ENCODE assay signal across 23 cellular contexts in genomic region chr10:78769526-78769925, GRCh38.
"Had no signal": no experiment of that assay in that cellular context is flagged by ENCODE, and none has a peak within 500 bp of the region (broad histone marks: within the 10 kb centered on the region; RNA-seq: fewer than 3 reads in every experiment).

No MANE protein-coding gene starts in this region.

- H3K4me3 Mint-ChIP-seq: activated T-helper 1 cell treated with anti-CD3 and anti-CD28 coated beads, Interleukin-12 subunit alpha, Interleukin-12 subunit beta, Interleukin-2, Interleukin-4 antibody, amounts not matched to agents 30 ng/mL and 10 ng/mL and 1 ng/mL, durations not matched to agents 14 hours and 24 hours and 36 hours; brain; dendritic cell treated with granulocyte-macrophage colony-stimulating factor and Interleukin-4, amounts not matched to agents 40 ng/mL and 50 ng/mL, for 4 days; naive thymus-derived CD4-positive, alpha-beta T cell; T-helper 17 cell had no signal

- H3K4me3 ChIP-seq: right lobe of liver, SK-N-MC, thoracic aorta had no signal

- H3K27ac ChIP-seq: foreskin keratinocyte, parathyroid adenoma, right lobe of liver, SK-N-MC had no signal

- H2AFZ ChIP-seq: parathyroid adenoma had no signal

- H3K27ac Mint-ChIP-seq: activated T-helper 1 cell treated with anti-CD3 and anti-CD28 coated beads, Interleukin-12 subunit alpha, Interleukin-12 subunit beta, Interleukin-2, Interleukin-4 antibody, amounts not matched to agents 30 ng/mL and 10 ng/mL and 1 ng/mL, durations not matched to agents 14 hours and 24 hours and 36 hours; dendritic cell treated with granulocyte-macrophage colony-stimulating factor and Interleukin-4, amounts not matched to agents 40 ng/mL and 50 ng/mL, for 4 days; naive thymus-derived CD4-positive, alpha-beta T cell; T-helper 17 cell had no signal

- H3K36me3 Mint-ChIP-seq: activated naive CD4-positive, alpha-beta T cell treated with anti-CD3 and anti-CD28 coated beads, Interleukin-2, amount 50 U/mL, for 72 hours; brain; naive thymus-derived CD4-positive, alpha-beta T cell had no signal

- H3K36me3 ChIP-seq: right lobe of liver, thoracic aorta had no signal

- H3K27me3 ChIP-seq: foreskin keratinocyte, right lobe of liver had no signal

- H3K9me3 ChIP-seq: right lobe of liver, thoracic aorta had no signal

- H3K79me2 ChIP-seq: parathyroid adenoma had no signal

- H3K4me1 ChIP-seq: foreskin keratinocyte, parathyroid adenoma had no signal

- DNase-seq: activated CD4-positive, alpha-beta T cell treated with anti-CD3 and anti-CD28 coated beads for 4 hours; activated CD4-positive, alpha-beta T cell treated with anti-CD3 and anti-CD28 coated beads, Interleukin-2, amount 50 U/mL, for 48 hours; activated CD4-positive, CD25-positive, alpha-beta regulatory T cell; activated gamma-delta T cell; aorta; effector CD8-positive, alpha-beta T cell; foreskin keratinocyte; hypothalamus; naive thymus-derived CD4-positive, alpha-beta T cell; small intestine; stimulated activated CD4-positive, alpha-beta T cell treated with anti-CD3 and anti-CD28 coated beads, Interleukin-2, amount 100 ng/mL, for 48 hours; stimulated activated CD8-positive, alpha-beta memory T cell treated with anti-CD3 and anti-CD28 coated beads, Interleukin-4, amount 100 ng/mL, for 48 hours; stimulated activated naive CD4-positive, alpha-beta T cell; SW 1271; T-helper 17 cell had no signal

- ATAC-seq: activated naive CD4-positive, alpha-beta T cell treated with anti-CD3 and anti-CD28 coated beads, Interleukin-2, amount 50 U/mL, for 72 hours; foreskin keratinocyte; naive thymus-derived CD4-positive, alpha-beta T cell; right lobe of liver; T-helper 17 cell had no signal

- H3K9ac ChIP-seq: parathyroid adenoma had no signal

- H3K27me3 Mint-ChIP-seq: brain had no signal

- H3K9me3 Mint-ChIP-seq: activated naive CD4-positive, alpha-beta T cell treated with anti-CD3 and anti-CD28 coated beads, Interleukin-2, amount 50 U/mL, for 72 hours; activated T-helper 1 cell treated with anti-CD3 and anti-CD28 coated beads, Interleukin-12 subunit alpha, Interleukin-12 subunit beta, Interleukin-2, Interleukin-4 antibody, amounts not matched to agents 30 ng/mL and 10 ng/mL and 1 ng/mL, durations not matched to agents 14 hours and 24 hours and 36 hours; brain; dendritic cell treated with granulocyte-macrophage colony-stimulating factor and Interleukin-4, amounts not matched to agents 40 ng/mL and 50 ng/mL, for 4 days; naive thymus-derived CD4-positive, alpha-beta T cell had no signal
